9 cellular contexts compared by ENCODE assay signal in genomic region chr7:101122933-101123702, GRCh38. TPM values are rescaled to one million over a fixed set of nuclear protein-coding genes. Genes with fewer than 3 reads are reported as not detected.
DNase-seq lines count a peak whose midpoint lies in the region; ATAC-seq and TF ChIP-seq lines count a peak whose summit lies in the region.
"Had no signal": no experiment of that assay in that cellular context is flagged by ENCODE, and none has a peak within 500 bp of the region (broad histone marks: within the 10 kb centered on the region; RNA-seq: fewer than 3 reads in every experiment).

No MANE protein-coding gene starts in this region.

- H2BK120ac ChIP-seq in IMR-90 (ENCODE audit: low read depth, low read length) (peak overlapping the region; percentile 94), mesendoderm (ENCODE audit: low read depth, low read length) (no peak overlapping the region)

- intact Hi-C loops in IMR-90 (cut with micrococcal nuclease) (loop anchor here (1.0 kb wide), 1 partner anchor 23 kb away; no protein-coding TSS in a partner anchor), breast epithelium (cut with DNase I; ENCODE audit: low total_unique reads) (no loop called here)

- peaks cover 11% of the 10 kb centered on the region for H4K20me1 ChIP-seq in IMR-90 (ENCODE audit: insufficient read depth, low read length)

- H3K9ac ChIP-seq in IMR-90 (ENCODE audit: low read depth, low read length) (peak overlapping the region; percentile 75), mesendoderm (ENCODE audit: low read length) (no peak overlapping the region)

- H3K56ac ChIP-seq in IMR-90 (ENCODE audit: extremely low read depth, insufficient read depth, low read length) = peak overlapping the region; percentile 96
- H3K56ac ChIP-seq in mesendoderm (ENCODE audit: low read length) = peak overlapping the region; percentile 67

- peaks cover 25% of the 10 kb centered on the region for H3K4me1 ChIP-seq in IMR-90 (ENCODE audit: control insufficient read depth, insufficient read depth, low read length)
- no peaks in the 10 kb centered on the region for H3K4me1 ChIP-seq in breast epithelium
- H3K4me1 ChIP-seq in mesendoderm (ENCODE audit: control insufficient read depth, low read depth, low read length) = peaks cover 4% of the 10 kb centered on the region
- peaks cover 58 to 91% of the 10 kb centered on the region in 2 donors for H3K4me1 ChIP-seq in thoracic aorta (ENCODE audit: control insufficient read depth in 1 of 2, low read depth in 2 of 2)

- peak overlapping the region; percentile 97 for H3K4ac ChIP-seq in IMR-90 (ENCODE audit: low read depth, low read length)
- no peak overlapping the region for H3K4ac ChIP-seq in mesendoderm (ENCODE audit: low read depth, low read length)

- H3K9me3 ChIP-seq in IMR-90 (ENCODE audit: control insufficient read depth, insufficient read depth, low read length) = no peaks in the 10 kb centered on the region
- H3K9me3 ChIP-seq in breast epithelium = no peaks in the 10 kb centered on the region
- no peaks in the 10 kb centered on the region for H3K9me3 ChIP-seq in thoracic aorta

- ATAC-seq in IMR-90 (ENCODE audit: low read depth) (no peak), thoracic aorta (ENCODE audit: insufficient number of reproducible peaks, low FRiP score, low read depth) (no peak), HG03342 (IDR thresholded peaks at IDR 0.05; ENCODE audit: unreplicated experiment) (no peak), HG03460 (IDR thresholded peaks at IDR 0.05; ENCODE audit: unreplicated experiment) (no peak)

- H2AK5ac ChIP-seq in IMR-90 (ENCODE audit: low read depth, low read length) (peak overlapping the region; percentile 98), mesendoderm (ENCODE audit: low read length) (no peak overlapping the region)

- TF ChIP-seq POLR2A in IMR-90 (IDR thresholded peaks at IDR 0.05; ENCODE audit: low read depth, low read length) = no peak
- TF ChIP-seq POLR2A in breast epithelium (IDR thresholded peaks at IDR 0.05) = no peak

- H2BK15ac ChIP-seq in IMR-90 (ENCODE audit: low read depth, low read length) (peak overlapping the region; percentile 98), mesendoderm (replicated peaks; ENCODE audit: low read depth) (no peak overlapping the region)

- dilution Hi-C loops in IMR-90 (cut with HindIII; ENCODE audit: low sequenced_read_pairs, unreplicated experiment) = no loop called here

- H3K36me3 ChIP-seq in IMR-90 (ENCODE audit: control insufficient read depth, insufficient read depth, low read length) = peaks cover under 1% of the 10 kb centered on the region; the same call in 1 of the 2 replicates
- no peaks in the 10 kb centered on the region for H3K36me3 ChIP-seq in breast epithelium
- no peaks in the 10 kb centered on the region for H3K36me3 ChIP-seq in mesendoderm (ENCODE audit: control insufficient read depth, insufficient read depth, low read length)
- H3K36me3 ChIP-seq in thoracic aorta = no peaks in the 10 kb centered on the region

- H3K4me2 ChIP-seq in IMR-90 (ENCODE audit: low read depth, low read length) (no peak overlapping the region), mesendoderm (ENCODE audit: low read length) (no peak overlapping the region)

- H3K23ac ChIP-seq in IMR-90 (ENCODE audit: low read depth, low read length) = peak overlapping the region; percentile 97
- H3K23ac ChIP-seq in mesendoderm (ENCODE audit: low read length) = no peak overlapping the region

- H4K8ac ChIP-seq in IMR-90 (ENCODE audit: low read depth in 2 of 2, low read length in 2 of 2) (peak overlapping the region; percentile 73 to 98), mesendoderm (ENCODE audit: low read depth, low read length) (no peak overlapping the region)

- peak overlapping the region; percentile 93 for H3K27ac ChIP-seq in IMR-90 (ENCODE audit: insufficient read depth, low read length)
- peak overlapping the region; percentile 69 to 90 for H3K27ac ChIP-seq in breast epithelium
- peak overlapping the region; percentile 64 for H3K27ac ChIP-seq in mesendoderm (ENCODE audit: low read depth, low read length)
- peak overlapping the region; percentile 93 to 95 for H3K27ac ChIP-seq in thoracic aorta

- H3K4me3 ChIP-seq in IMR-90 (ENCODE audit: insufficient read depth, low read depth, low read length) = no peak overlapping the region
- no peak overlapping the region for H3K4me3 ChIP-seq in breast epithelium
- no peak overlapping the region for H3K4me3 ChIP-seq in mesendoderm (ENCODE audit: low read length)
- peak overlapping the region; percentile 68 for H3K4me3 ChIP-seq in thoracic aorta

- in situ Hi-C loops in IMR-90 (cut with MboI; ENCODE audit: low sequenced_read_pairs) = loop anchor here (25.0 kb wide), 1 partner anchor 686 kb away; the partner anchor contains the start of genes MEPCE, PPP1R35 and ZCWPW1

- CTCF ChIA-PET in IMR-90 (lab: Yijun Ruan, JAX) = interaction anchor here (0.6 to 1.5 kb wide), 5 partner anchors 11 to 46 kb away, joined by 3 to 5 read pairs (median 3); no protein-coding TSS in a partner anchor

- H4K91ac ChIP-seq in IMR-90 (ENCODE audit: insufficient read depth, low read depth, low read length) = peak overlapping the region; percentile 96

- TF ChIP-seq CTCF in IMR-90 (conservative IDR thresholded peaks at IDR 0.05; ENCODE audit: low read depth, low read length) (no peak), breast epithelium (IDR thresholded peaks at IDR 0.05) (no peak), thoracic aorta (IDR thresholded peaks at IDR 0.05) (no peak)

- BruUV-seq in IMR-90 (replicated peaks; lab: Mats Ljungman, UMichigan) = no TSS peak

- H3K14ac ChIP-seq in IMR-90 (replicated peaks; ENCODE audit: low read depth, low read length) = peak overlapping the region; percentile 99

- H2BK20ac ChIP-seq in IMR-90 (ENCODE audit: low read depth, low read length) = peak overlapping the region; percentile 97

- DNase-seq in IMR-90 (no peak), breast epithelium (ENCODE audit: low spot score in 2 of 2) (no peak), mesendoderm (no peak), thoracic aorta (ENCODE audit: low spot score) (no peak), hippocampal formation (lab: John Stamatoyannopoulos, UW) (no peak)
- DNase-seq: effector CD8-positive, alpha-beta T cell had no signal

- H3K27me3 ChIP-seq in IMR-90 (ENCODE audit: control insufficient read depth, insufficient read depth, low read length) (no peaks in the 10 kb centered on the region), breast epithelium (no peaks in the 10 kb centered on the region), mesendoderm (ENCODE audit: insufficient read depth, low read length, poor library complexity) (no peaks in the 10 kb centered on the region), thoracic aorta (replicated peaks; ENCODE audit: insufficient read depth) (no peaks in the 10 kb centered on the region)

- peak overlapping the region; percentile 15 for H2AFZ ChIP-seq in IMR-90 (replicated peaks; ENCODE audit: low read length, poor library complexity)

- H3K18ac ChIP-seq in IMR-90 (ENCODE audit: low read depth, low read length) (peak overlapping the region; percentile 72), mesendoderm (ENCODE audit: low read length) (peak overlapping the region; percentile 34)

- 94% methylated on average over 5 of the region's 11 CpGs; no CpG with 5 or more reads in 1 of the 2 experiments for WGBS in IMR-90 (ENCODE audit: extremely low coverage in 2 of 2, insufficient read length in 1 of 2), 2 experiments
- no CpG with 5 or more reads among the region's 11 CpGs for WGBS in mesendoderm (ENCODE audit: extremely low coverage, insufficient coverage, low lambda C conversion rate)

- H2BK5ac ChIP-seq in IMR-90 (ENCODE audit: low read depth, low read length, poor library complexity, severe bottlenecking) (peak overlapping the region; percentile 96), mesendoderm (ENCODE audit: low read length) (no peak overlapping the region)

- H3K79me2 ChIP-seq in mesendoderm (ENCODE audit: control insufficient read depth, insufficient read depth, low read length) = no peaks in the 10 kb centered on the region

- POLR2A ChIA-PET in IMR-90 (lab: Charles Lee; ENCODE audit: unreplicated experiment) = interaction anchor here (0.6 to 1.2 kb wide), 2 partner anchors 12 to 511 kb away, joined by 4 to 7 read pairs; no protein-coding TSS in a partner anchor

- H4K5ac ChIP-seq in IMR-90 (ENCODE audit: low read depth, low read length) (peak overlapping the region; percentile 83), mesendoderm (ENCODE audit: low read length) (no peak overlapping the region)

- H3K9me1 ChIP-seq in IMR-90 (ENCODE audit: insufficient read depth, low read length) = peaks cover 29% of the 10 kb centered on the region

- H3K79me1 ChIP-seq in IMR-90 (ENCODE audit: low read depth in 1 of 2, low read length in 2 of 2) (peaks cover 4 to 53% of the 10 kb centered on the region in 2 experiments; a peak in 2 of 4 replicates), mesendoderm (ENCODE audit: low read length) (no peaks in the 10 kb centered on the region)

- TF ChIP-seq RAD21 in IMR-90 (IDR thresholded peaks at IDR 0.05; ENCODE audit: low read length) = no peak

- peak overlapping the region; percentile 78 for H2AK9ac ChIP-seq in IMR-90 (replicated peaks; ENCODE audit: low read depth, low read length, poor library complexity)

RNA-seq across cellular contexts. Expression of gene SERPINE1, which starts 3.8 kb away (rescaled TPM):
- total RNA-seq in IMR-90 (2012; rRNA removed) (1,441 and 1,485 TPM in 2 replicates), breast epithelium (10 to 100 TPM in 1 of 3 donors, 1 to 10 TPM in 2; 6.2 to 24.3 (median 7.4) TPM), thoracic aorta (1,000 to 10,000 TPM in 1 of 2 donors, 100 to 1,000 TPM in 1; 542 to 1,009 TPM)
- polyA plus RNA-seq in IMR-90 (2012; rRNA removed) = 2,783 and 2,870 TPM in 2 replicates
- 1,325 and 1,597 TPM in 2 replicates for polyA plus RNA-seq in IMR-90 (2012; cell fraction: cytosol; rRNA removed)
- 924 and 1,074 TPM in 2 replicates for polyA plus RNA-seq in IMR-90 (2012; cell fraction: nucleus; rRNA removed; ENCODE audit: low replicate concordance)
- 55.1 TPM for polyA plus RNA-seq in mesendoderm (2013, experiment 1 of 2)
- 62.9 TPM for polyA plus RNA-seq in mesendoderm (2013, experiment 2 of 2)

RNA-seq across cellular contexts. Expression of gene AP1S1, which starts 31.2 kb away (rescaled TPM):
- total RNA-seq in IMR-90 (2012; rRNA removed) (233 and 295 TPM in 2 replicates), breast epithelium (10 to 100 TPM; 29.6 to 55.7 (median 44.6) TPM), thoracic aorta (10 to 100 TPM; 11.9 to 33.0 TPM)
- 178 and 187 TPM in 2 replicates for polyA plus RNA-seq in IMR-90 (2012; rRNA removed)
- polyA plus RNA-seq in IMR-90 (2012; cell fraction: cytosol; rRNA removed) = 282 and 325 TPM in 2 replicates
- polyA plus RNA-seq in IMR-90 (2012; cell fraction: nucleus; rRNA removed; ENCODE audit: low replicate concordance) = 110 and 121 TPM in 2 replicates
- polyA plus RNA-seq in mesendoderm (2013, experiment 1 of 2) = 14.7 TPM
- 15.1 TPM for polyA plus RNA-seq in mesendoderm (2013, experiment 2 of 2)

RNA-seq across cellular contexts. Expression of gene TRIM56, which starts 37.8 kb away (rescaled TPM):
- total RNA-seq in IMR-90 (2012; rRNA removed) = 3.9 and 4.4 TPM in 2 replicates
- 4.7 and 5.9 TPM in 2 replicates for polyA plus RNA-seq in IMR-90 (2012; rRNA removed)
- 2.7 and 2.9 TPM in 2 replicates for polyA plus RNA-seq in IMR-90 (2012; cell fraction: cytosol; rRNA removed)
- 10.6 and 11.6 TPM in 2 replicates for polyA plus RNA-seq in IMR-90 (2012; cell fraction: nucleus; rRNA removed; ENCODE audit: low replicate concordance)
- total RNA-seq in breast epithelium = 10 to 100 TPM; 14.1 to 21.6 (median 19.9) TPM
- polyA plus RNA-seq in mesendoderm (2013, experiment 1 of 2) = 7.8 TPM
- polyA plus RNA-seq in mesendoderm (2013, experiment 2 of 2) = 5.7 TPM
- 10 to 100 TPM; 32.1 to 44.5 TPM for total RNA-seq in thoracic aorta

RNA-seq across cellular contexts. Expression of gene VGF, which starts 42.3 kb away (rescaled TPM):
- total RNA-seq in IMR-90 (2012; rRNA removed) (0.18 and 0.28 TPM in 2 replicates), breast epithelium (under 1 TPM in 1 of 3 donors, not detected in 2; 0.16 TPM), thoracic aorta (not detected)
- polyA plus RNA-seq in IMR-90 (2012; rRNA removed) = 0.50 and 0.59 TPM in 2 replicates
- polyA plus RNA-seq in IMR-90 (2012; cell fraction: cytosol; rRNA removed) = 0.64 and 0.82 TPM in 2 replicates
- 0.36 and 0.83 TPM in 2 replicates for polyA plus RNA-seq in IMR-90 (2012; cell fraction: nucleus; rRNA removed; ENCODE audit: low replicate concordance)
- polyA plus RNA-seq in mesendoderm (2013, experiment 1 of 2) = 1.6 TPM
- polyA plus RNA-seq in mesendoderm (2013, experiment 2 of 2) = 1.9 TPM
- total RNA-seq: ureter had no signal

RNA-seq across cellular contexts. Expression of gene NAT16, which starts 57.0 kb away (rescaled TPM):
- total RNA-seq in IMR-90 (2012; rRNA removed) = not detected in 2 replicates
- polyA plus RNA-seq in IMR-90 (2012; rRNA removed) = 0.03 and 0.05 TPM in 2 replicates
- polyA plus RNA-seq in IMR-90 (2012; cell fraction: cytosol; rRNA removed) = 0.02 and 0.04 TPM in 2 replicates
- polyA plus RNA-seq in IMR-90 (2012; cell fraction: nucleus; rRNA removed; ENCODE audit: low replicate concordance) = 0.25 and 0.53 TPM in 2 replicates
- not detected for total RNA-seq in breast epithelium
- polyA plus RNA-seq in mesendoderm (2013, experiment 1 of 2) = not detected
- polyA plus RNA-seq in mesendoderm (2013, experiment 2 of 2) = not detected
- total RNA-seq in thoracic aorta = not detected
- total RNA-seq: ureter had no signal

Comparison
In these comparisons a context has a peak if more than half of its experiments do, and no peak if none do; other contexts are left out.
1. RNA of gene SERPINE1, which starts 3.8 kb away (total RNA-seq): 1,441 to 1,485 TPM in IMR-90 and 542 to 1,009 TPM in thoracic aorta; 6.2 to 24.3 TPM in breast epithelium; every median in the first group is over 10 times any median in the second.
2. Peak in every context shown above with its lines, with median percentiles within 50 percentile points of each other: H3K27ac ChIP-seq.